22 cellular contexts compared by ENCODE assay signal in genomic region chr3:20394243-20394642, GRCh38.
"Had no signal": no experiment of that assay in that cellular context is flagged by ENCODE, and none has a peak within 500 bp of the region (broad histone marks: within the 10 kb centered on the region; RNA-seq: fewer than 3 reads in every experiment).

No MANE protein-coding gene starts in this region.

- H3K4me1 ChIP-seq: adrenal gland had no signal

- H3K27me3 Mint-ChIP-seq: activated CD8-positive, alpha-beta T cell treated with anti-CD3 and anti-CD28 coated beads for 36 hours; activated naive CD8-positive, alpha-beta T cell treated with anti-CD3 and anti-CD28 coated beads, Interleukin-2, amount 10 ng/mL, durations not matched to agents 7 days and 5 days; T-helper 17 cell had no signal

- DNase-seq: activated CD4-positive, alpha-beta T cell treated with anti-CD3 and anti-CD28 coated beads for 4 hours; activated CD4-positive, CD25-positive, alpha-beta regulatory T cell; activated CD8-positive, alpha-beta memory T cell treated with anti-CD3 and anti-CD28 coated beads, Interleukin-2, amount 50 U/mL, for 48 hours; activated CD8-positive, alpha-beta T cell treated with anti-CD3 and anti-CD28 coated beads for 36 hours; activated naive CD4-positive, alpha-beta T cell treated with anti-CD3 and anti-CD28 coated beads, Interleukin-2, amount 50 U/mL, for 16 hours; activated naive CD8-positive, alpha-beta T cell treated with anti-CD3 and anti-CD28 coated beads, Interleukin-2, amount 10 ng/mL, durations not matched to agents 7 days and 5 days; activated T-cell treated with anti-CD3 and anti-CD28 coated beads, Interleukin-2, amount 50 U/mL, for 1 hour; adrenal gland; anterior cingulate cortex; Karpas-422; NCI-H1048; NCI-H146; NCI-H187 treated with DMSO at 0.1 percent for 48 hours; NCI-H2171 treated with DMSO at 0.1 percent for 48 hours; NCI-H345; NCI-H510A treated with DMSO at 0.1 percent for 48 hours; NCI-H69; PC-9; SIG-M5; T-helper 17 cell; T-helper 9 cell had no signal

- H3K4me2 ChIP-seq: PC-9 had no signal

- H3K27ac Mint-ChIP-seq: activated CD8-positive, alpha-beta T cell treated with anti-CD3 and anti-CD28 coated beads for 36 hours; activated naive CD8-positive, alpha-beta T cell treated with anti-CD3 and anti-CD28 coated beads, Interleukin-2, amount 10 ng/mL, durations not matched to agents 7 days and 5 days; T-helper 17 cell had no signal

- H3K9me3 ChIP-seq: adrenal gland had no signal

- ATAC-seq: activated CD8-positive, alpha-beta T cell treated with anti-CD3 and anti-CD28 coated beads for 36 hours; T-helper 17 cell had no signal

- H3K27me3 ChIP-seq: adrenal gland had no signal

- H3K9me3 Mint-ChIP-seq: activated CD8-positive, alpha-beta T cell treated with anti-CD3 and anti-CD28 coated beads for 36 hours had no signal

- H3K27ac ChIP-seq: adrenal gland, PC-9, VCaP had no signal

- H3K4me3 Mint-ChIP-seq: activated CD8-positive, alpha-beta T cell treated with anti-CD3 and anti-CD28 coated beads for 36 hours; activated naive CD8-positive, alpha-beta T cell treated with anti-CD3 and anti-CD28 coated beads, Interleukin-2, amount 10 ng/mL, durations not matched to agents 7 days and 5 days; T-helper 17 cell had no signal

- H3K36me3 Mint-ChIP-seq: activated naive CD8-positive, alpha-beta T cell treated with anti-CD3 and anti-CD28 coated beads, Interleukin-2, amount 10 ng/mL, durations not matched to agents 7 days and 5 days had no signal

- H3K4me1 Mint-ChIP-seq: activated naive CD8-positive, alpha-beta T cell treated with anti-CD3 and anti-CD28 coated beads, Interleukin-2, amount 10 ng/mL, durations not matched to agents 7 days and 5 days; T-helper 17 cell had no signal

- H2AFZ ChIP-seq: PC-9 had no signal

- H3K36me3 ChIP-seq: adrenal gland had no signal

- H3K4me3 ChIP-seq: adrenal gland, PC-9 had no signal
